ENCODE assay signal across 8 cellular contexts in genomic region chr13:114314074-114314912, GRCh38. TPM values are rescaled to one million over a fixed set of nuclear protein-coding genes. Genes with fewer than 3 reads are reported as not detected.
DNase-seq lines count a peak whose midpoint lies in the region; ATAC-seq and TF ChIP-seq lines count a peak whose summit lies in the region.

A gene with protein sequence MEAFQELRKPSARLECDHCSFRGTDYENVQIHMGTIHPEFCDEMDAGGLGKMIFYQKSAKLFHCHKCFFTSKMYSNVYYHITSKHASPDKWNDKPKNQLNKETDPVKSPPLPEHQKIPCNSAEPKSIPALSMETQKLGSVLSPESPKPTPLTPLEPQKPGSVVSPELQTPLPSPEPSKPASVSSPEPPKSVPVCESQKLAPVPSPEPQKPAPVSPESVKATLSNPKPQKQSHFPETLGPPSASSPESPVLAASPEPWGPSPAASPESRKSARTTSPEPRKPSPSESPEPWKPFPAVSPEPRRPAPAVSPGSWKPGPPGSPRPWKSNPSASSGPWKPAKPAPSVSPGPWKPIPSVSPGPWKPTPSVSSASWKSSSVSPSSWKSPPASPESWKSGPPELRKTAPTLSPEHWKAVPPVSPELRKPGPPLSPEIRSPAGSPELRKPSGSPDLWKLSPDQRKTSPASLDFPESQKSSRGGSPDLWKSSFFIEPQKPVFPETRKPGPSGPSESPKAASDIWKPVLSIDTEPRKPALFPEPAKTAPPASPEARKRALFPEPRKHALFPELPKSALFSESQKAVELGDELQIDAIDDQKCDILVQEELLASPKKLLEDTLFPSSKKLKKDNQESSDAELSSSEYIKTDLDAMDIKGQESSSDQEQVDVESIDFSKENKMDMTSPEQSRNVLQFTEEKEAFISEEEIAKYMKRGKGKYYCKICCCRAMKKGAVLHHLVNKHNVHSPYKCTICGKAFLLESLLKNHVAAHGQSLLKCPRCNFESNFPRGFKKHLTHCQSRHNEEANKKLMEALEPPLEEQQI (plus strand): TSS chr13:114314503. CDS start chr13:114323843, 9,340 bp downstream.

- H3K27me3 ChIP-seq in mucosa of rectum (ENCODE audit: control insufficient read depth in 2 of 2, insufficient read depth in 2 of 2, low read length in 2 of 2) = no peaks in the 10 kb centered on the region

- peaks cover 49% of the 10 kb centered on the region for H3K4me1 Mint-ChIP-seq in activated T-cell treated with anti-CD3 and anti-CD28 coated beads, Interleukin-2, amount 50 U/mL, for 24 hours (ENCODE audit: low read depth)

- peak within 1 kb of the TSS; percentile 91 for H3K27ac ChIP-seq in mucosa of rectum (ENCODE audit: low read depth in 2 of 2, low read length in 2 of 2)

- no peaks in the 10 kb centered on the region for H3K9me3 Mint-ChIP-seq in activated T-cell treated with anti-CD3 and anti-CD28 coated beads, Interleukin-2, amount 50 U/mL, for 24 hours

- peak; percentile 73 for ATAC-seq in GM21717 (IDR thresholded peaks at IDR 0.05; ENCODE audit: unreplicated experiment)

- peak within 1 kb of the TSS; percentile 69 for H3K4me3 ChIP-seq in Jurkat, Clone E6-1 (ENCODE audit: low read length)
- H3K4me3 ChIP-seq in mucosa of rectum (ENCODE audit: low read length in 2 of 2) = peak within 1 kb of the TSS; percentile 87 to 88

- H3K36me3 ChIP-seq in mucosa of rectum (ENCODE audit: control insufficient read depth in 2 of 2, insufficient read depth in 2 of 2, low read length in 2 of 2) = no peaks in the 10 kb centered on the region

- peaks cover 14% of the 10 kb centered on the region in 2 donors for H3K4me1 ChIP-seq in mucosa of rectum (ENCODE audit: control insufficient read depth in 2 of 2, insufficient read depth in 2 of 2, low read length in 2 of 2)

- TF ChIP-seq POLR2A in erythroblast (IDR thresholded peaks at IDR 0.05; ENCODE audit: low read length) = peak; percentile 93

- H3K27me3 Mint-ChIP-seq in activated T-cell treated with anti-CD3 and anti-CD28 coated beads, Interleukin-2, amount 50 U/mL, for 24 hours = no peaks in the 10 kb centered on the region

- H3K4me3 Mint-ChIP-seq in activated T-cell treated with anti-CD3 and anti-CD28 coated beads, Interleukin-2, amount 50 U/mL, for 24 hours = peak within 1 kb of the TSS; percentile 91

- peak; percentile 92 for DNase-seq in DMS53 (lab: John Stamatoyannopoulos, UW)
- peak; percentile 94 for DNase-seq in Jurkat, Clone E6-1 (ENCODE audit: low read depth, low spot score)
- DNase-seq in activated T-cell treated with anti-CD3 and anti-CD28 coated beads, Interleukin-2, amount 50 U/mL, for 24 hours = peak; percentile 96
- DNase-seq in erythroblast (lab: John Stamatoyannopoulos, UW) = peak; percentile 97
- peak; percentile 62 to 83 for DNase-seq in stimulated activated CD8-positive, alpha-beta memory T cell treated with anti-CD3 and anti-CD28 coated beads, Interleukin-4, amount 100 ng/mL, for 4 hours (ENCODE audit: low read depth in 2 of 2, low spot score in 1 of 2)

- H3K36me3 Mint-ChIP-seq in activated T-cell treated with anti-CD3 and anti-CD28 coated beads, Interleukin-2, amount 50 U/mL, for 24 hours (ENCODE audit: low read depth) = peaks cover 42% of the 10 kb centered on the region

- peak within 1 kb of the TSS; percentile 77 to 80 for H3K9ac ChIP-seq in mucosa of rectum (ENCODE audit: low read depth in 1 of 2, low read length in 2 of 2)

- H3K9me3 ChIP-seq in mucosa of rectum (ENCODE audit: control insufficient read depth in 2 of 2, low read length in 2 of 2) = no peaks in the 10 kb centered on the region

- H3K27ac Mint-ChIP-seq in activated T-cell treated with anti-CD3 and anti-CD28 coated beads, Interleukin-2, amount 50 U/mL, for 24 hours = peak within 1 kb of the TSS; percentile 95

TF ChIP-seq in PFSK-1, 5 proteins besides CTCF, POLR2A, EP300 and RAD21:
- TF ChIP-seq TAF1 (IDR thresholded peaks at IDR 0.05; ENCODE audit: borderline replicate concordance, insufficient read depth, low read length) = peak; percentile 72; the same call in 1 of the 2 replicates
- TF ChIP-seq, protein P1, sequence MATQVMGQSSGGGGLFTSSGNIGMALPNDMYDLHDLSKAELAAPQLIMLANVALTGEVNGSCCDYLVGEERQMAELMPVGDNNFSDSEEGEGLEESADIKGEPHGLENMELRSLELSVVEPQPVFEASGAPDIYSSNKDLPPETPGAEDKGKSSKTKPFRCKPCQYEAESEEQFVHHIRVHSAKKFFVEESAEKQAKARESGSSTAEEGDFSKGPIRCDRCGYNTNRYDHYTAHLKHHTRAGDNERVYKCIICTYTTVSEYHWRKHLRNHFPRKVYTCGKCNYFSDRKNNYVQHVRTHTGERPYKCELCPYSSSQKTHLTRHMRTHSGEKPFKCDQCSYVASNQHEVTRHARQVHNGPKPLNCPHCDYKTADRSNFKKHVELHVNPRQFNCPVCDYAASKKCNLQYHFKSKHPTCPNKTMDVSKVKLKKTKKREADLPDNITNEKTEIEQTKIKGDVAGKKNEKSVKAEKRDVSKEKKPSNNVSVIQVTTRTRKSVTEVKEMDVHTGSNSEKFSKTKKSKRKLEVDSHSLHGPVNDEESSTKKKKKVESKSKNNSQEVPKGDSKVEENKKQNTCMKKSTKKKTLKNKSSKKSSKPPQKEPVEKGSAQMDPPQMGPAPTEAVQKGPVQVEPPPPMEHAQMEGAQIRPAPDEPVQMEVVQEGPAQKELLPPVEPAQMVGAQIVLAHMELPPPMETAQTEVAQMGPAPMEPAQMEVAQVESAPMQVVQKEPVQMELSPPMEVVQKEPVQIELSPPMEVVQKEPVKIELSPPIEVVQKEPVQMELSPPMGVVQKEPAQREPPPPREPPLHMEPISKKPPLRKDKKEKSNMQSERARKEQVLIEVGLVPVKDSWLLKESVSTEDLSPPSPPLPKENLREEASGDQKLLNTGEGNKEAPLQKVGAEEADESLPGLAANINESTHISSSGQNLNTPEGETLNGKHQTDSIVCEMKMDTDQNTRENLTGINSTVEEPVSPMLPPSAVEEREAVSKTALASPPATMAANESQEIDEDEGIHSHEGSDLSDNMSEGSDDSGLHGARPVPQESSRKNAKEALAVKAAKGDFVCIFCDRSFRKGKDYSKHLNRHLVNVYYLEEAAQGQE (IDR thresholded peaks at IDR 0.05; ENCODE audit: insufficient read depth in 1 of 2, low read depth in 2 of 2, low read length in 2 of 2) = no peak
- peak; percentile 37 for TF ChIP-seq FOXP2 (optimal IDR thresholded peaks at IDR 0.05; ENCODE audit: borderline replicate concordance, extremely low read depth, extremely low read length, insufficient read depth)
- TF ChIP-seq POLR2AphosphoS5 (IDR thresholded peaks at IDR 0.05; ENCODE audit: low read depth, low read length) = peak; percentile 80
- TF ChIP-seq SIN3A (IDR thresholded peaks at IDR 0.05; ENCODE audit: borderline replicate concordance, insufficient read depth, low read length) = no peak

RNA-seq across cellular contexts. Expression of the gene that starts here (rescaled TPM):
- 15.0 TPM for polyA plus RNA-seq in Jurkat, Clone E6-1 (2012; ENCODE audit: insufficient read depth, insufficient read length)
- polyA plus RNA-seq in PFSK-1 (2012; ENCODE audit: insufficient read length, low read depth) = 14.6 TPM

Comparison
In these comparisons a context has a peak if more than half of its experiments do, and no peak if none do; other contexts are left out.
1. Peak in every context shown above with its lines: DNase-seq, ATAC-seq, H3K4me3 ChIP-seq and H3K27ac ChIP-seq.